In the genomic region with DNA sequence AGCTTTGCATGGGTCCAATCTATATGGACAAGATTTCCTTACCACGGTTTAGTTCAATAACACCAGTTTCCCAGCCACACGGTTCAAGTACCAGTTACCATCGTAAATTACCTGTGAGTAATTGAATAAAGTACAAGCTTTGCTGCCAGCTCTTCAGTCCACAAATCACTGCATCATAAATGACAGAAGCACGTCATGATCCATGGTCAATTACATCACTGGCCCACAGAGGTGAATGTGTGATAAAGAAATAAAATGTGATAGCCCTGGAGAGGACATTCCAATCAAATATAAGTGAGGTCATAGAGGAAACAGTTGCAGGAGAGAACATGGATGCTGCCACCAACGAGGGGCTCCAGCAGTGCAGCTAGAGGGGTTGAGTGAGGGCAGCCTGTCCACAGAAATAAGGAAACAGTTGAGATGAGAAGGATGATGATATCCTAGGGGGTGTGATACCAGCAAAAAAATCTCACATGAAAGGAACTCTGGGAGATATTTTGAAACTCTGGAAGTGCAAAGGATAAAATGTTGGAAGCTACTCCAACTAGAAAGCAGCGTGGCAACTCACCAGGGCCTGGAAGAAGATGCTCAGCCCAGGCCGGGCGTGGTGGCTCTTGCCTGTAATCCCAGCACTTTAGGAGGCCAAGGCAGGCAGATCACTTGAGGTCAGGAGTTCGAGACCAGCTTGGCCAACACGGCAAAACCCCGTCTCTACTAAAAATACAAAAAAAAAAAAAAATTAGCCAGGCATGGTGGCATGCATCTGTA, we compare ENCODE assay signal across 28 cellular contexts.
"Had no signal": no experiment of that assay in that cellular context is flagged by ENCODE, and none has a peak within 500 bp of the region (broad histone marks: within the 10 kb centered on the region; RNA-seq: fewer than 3 reads in every experiment).

No MANE protein-coding gene starts in this region.

- FAIRE-seq: astrocyte, islet of Langerhans, TTC549 had no signal

- H3K36me3 ChIP-seq: brain microvascular endothelial cell, neutrophil, right lobe of liver, upper lobe of left lung, vagina had no signal

- H3K9me3 ChIP-seq: neutrophil, right lobe of liver, upper lobe of left lung, vagina had no signal

- H3K4me3 ChIP-seq: right lobe of liver, smooth muscle cell, upper lobe of left lung, vagina had no signal

- H3K27ac ChIP-seq: brain microvascular endothelial cell, neutrophil, right lobe of liver, upper lobe of left lung, vagina, VCaP had no signal

- H3K4me2 ChIP-seq: smooth muscle cell had no signal

- ATAC-seq: activated T-cell treated with anti-CD3 and anti-CD28 coated beads, Interleukin-2, amount 50 U/mL, for 72 hours; esophagus mucosa; left cardiac atrium; natural killer cell treated with Interleukin-12 subunit alpha and Interleukin-12 subunit beta and Interleukin-15 and Interleukin-18, amount 100 ng/mL, for 72 hours; right lobe of liver; stimulated activated memory B cell treated with anti-CD40 and anti-IgM and Interleukin-4, amounts not matched to agents 10 μg/mL and 1 μg/mL and 100 μg/mL, for 72 hours; stimulated activated naive CD8-positive, alpha-beta T cell treated with anti-CD3 and anti-CD28 coated beads, Interleukin-15, amount 100 ng/mL, for 72 hours had no signal

- H3K27me3 ChIP-seq: brain microvascular endothelial cell, neutrophil, right lobe of liver, upper lobe of left lung, vagina had no signal

- DNase-seq: activated CD4-positive, alpha-beta T cell treated with anti-CD3 and anti-CD28 coated beads for 4 hours; activated CD4-positive, alpha-beta T cell treated with anti-CD3 and anti-CD28 coated beads, Interleukin-2, amount 50 U/mL, for 4 hours; activated naive CD4-positive, alpha-beta T cell treated with Interleukin-2 at 50 U/mL for 16 hours; activated T-cell treated with anti-CD3 and anti-CD28 coated beads for 4 hours; activated T-cell treated with anti-CD3 and anti-CD28 coated beads, Interleukin-2, amount 50 U/mL, for 72 hours; brain microvascular endothelial cell; cortex of kidney; endodermal cell; foreskin melanocyte; left cardiac atrium; stimulated activated CD4-positive, alpha-beta T cell treated with anti-CD3 and anti-CD28 coated beads, Interleukin-1b, Interleukin-23, amount 100 ng/mL, for 48 hours; stimulated activated CD4-positive, alpha-beta T cell treated with anti-CD3 and anti-CD28 coated beads, Interleukin-4, amount 100 ng/mL, for 4 hours; stimulated activated CD8-positive, alpha-beta memory T cell treated with anti-CD3 and anti-CD28 coated beads, Interleukin-4, amount 100 ng/mL, for 48 hours; stimulated activated naive CD8-positive, alpha-beta T cell treated with anti-CD3 and anti-CD28 coated beads, Interleukin-15, amount 100 ng/mL, for 72 hours; substantia nigra; T-helper 9 cell; upper lobe of left lung had no signal
